ENCODE assay signal across 9 cellular contexts in genomic region chr1:13701274-13701650, GRCh38. TPM values are rescaled to one million over a fixed set of nuclear protein-coding genes. Genes with fewer than 3 reads are reported as not detected.
DNase-seq lines count a peak whose midpoint lies in the region; ATAC-seq and TF ChIP-seq lines count a peak whose summit lies in the region.
"Had no signal": no experiment of that assay in that cellular context is flagged by ENCODE, and none has a peak within 500 bp of the region (broad histone marks: within the 10 kb centered on the region; RNA-seq: fewer than 3 reads in every experiment).

No MANE protein-coding gene starts in this region.

- peaks cover 31% of the 10 kb centered on the region for H3K36me3 Mint-ChIP-seq in central memory CD8-positive, alpha-beta T cell (ENCODE audit: insufficient read depth)
- no peaks in the 10 kb centered on the region for H3K36me3 Mint-ChIP-seq in natural killer cell

- ATAC-seq in HG03354 (IDR thresholded peaks at IDR 0.05; ENCODE audit: poor library complexity, severe bottlenecking, unreplicated experiment) (peak; percentile 30), natural killer cell (no peak), HG03108 (IDR thresholded peaks at IDR 0.05; ENCODE audit: unreplicated experiment) (no peak), left colon (no peak)
- ATAC-seq in central memory CD8-positive, alpha-beta T cell (replicated peaks; ENCODE audit: extremely low read depth, poor library complexity, severe bottlenecking), result no peak

- peak overlapping the region; percentile 98 for H3K4me3 Mint-ChIP-seq in central memory CD8-positive, alpha-beta T cell
- H3K4me3 Mint-ChIP-seq in natural killer cell, result peak overlapping the region; percentile 94

- TF ChIP-seq CTCF in natural killer cell (IDR thresholded peaks at IDR 0.05), result no peak

- peak overlapping the region; percentile 98 for H3K27ac Mint-ChIP-seq in central memory CD8-positive, alpha-beta T cell (ENCODE audit: low read depth)
- H3K27ac Mint-ChIP-seq in natural killer cell, result peak overlapping the region; percentile 85 to 96

- H3K27me3 Mint-ChIP-seq in central memory CD8-positive, alpha-beta T cell, result no peaks in the 10 kb centered on the region
- H3K27me3 Mint-ChIP-seq in natural killer cell (ENCODE audit: low read depth in 2 of 2), result no peaks in the 10 kb centered on the region

- peaks cover 49% of the 10 kb centered on the region for H3K4me1 Mint-ChIP-seq in central memory CD8-positive, alpha-beta T cell
- H3K4me1 Mint-ChIP-seq in natural killer cell, result peaks cover 31 to 34% of the 10 kb centered on the region in 2 donors

- no peaks in the 10 kb centered on the region for H3K9me3 Mint-ChIP-seq in central memory CD8-positive, alpha-beta T cell
- H3K9me3 Mint-ChIP-seq in natural killer cell, result peaks cover 0 to 2% of the 10 kb centered on the region in 2 donors

- intact Hi-C loops in natural killer cell (cut with micrococcal nuclease) (loop anchor here (5.0 kb wide), 1 partner anchor 51 kb away; no protein-coding TSS in a partner anchor), left colon (cut with DNase I, micrococcal nuclease) (no loop called here)

- peak; percentile 28 for DNase-seq in CD1c-positive myeloid dendritic cell (ENCODE audit: extremely low spot score)
- no peak for DNase-seq in central memory CD8-positive, alpha-beta T cell (ENCODE audit: low spot score in 2 of 2)
- no peak for DNase-seq in natural killer cell
- no peak for DNase-seq in NCI-H187 treated with DMSO at 0.1 percent for 48 hours (lab: John Stamatoyannopoulos, UW)
- no peak for DNase-seq in NCI-H1436 (lab: John Stamatoyannopoulos, UW)
- DNase-seq in left colon, result no peak
- DNase-seq: NCI-H774 had no signal

RNA-seq across cellular contexts. Expression of gene PRDM2, which starts 1.3 kb away (rescaled TPM):
- total RNA-seq in natural killer cell (100 to 1,000 TPM; 168 to 193 (median 184) TPM), left colon (10 to 100 TPM; 33.3 to 33.8 TPM)

Comparison
In these comparisons a context has a peak if more than half of its experiments do, and no peak if none do; other contexts are left out.
1. RNA of gene PRDM2, which starts 1.3 kb away (total RNA-seq): 168 to 193 TPM in natural killer cell; 33.3 to 33.8 TPM in left colon; every median in the first group is over 4 times any median in the second.